In genomic region chr14:76710093-76711010, GRCh38 we compare ENCODE assay signal across 8 cellular contexts. TPM values are rescaled to one million over a fixed set of nuclear protein-coding genes. Genes with fewer than 3 reads are reported as not detected.
DNase-seq lines count a peak whose midpoint lies in the region; ATAC-seq and TF ChIP-seq lines count a peak whose summit lies in the region.

No MANE protein-coding gene starts in this region.

- TF ChIP-seq POLR2A in breast epithelium (IDR thresholded peaks at IDR 0.05), result no peak

- H3K4me1 ChIP-seq in breast epithelium (no peaks in the 10 kb centered on the region), tibial artery (no peaks in the 10 kb centered on the region)

- ATAC-seq in GM19023 (IDR thresholded peaks at IDR 0.05; ENCODE audit: unreplicated experiment), result no peak
- no peak for ATAC-seq in HG03135 (IDR thresholded peaks at IDR 0.05; ENCODE audit: unreplicated experiment)

- TF ChIP-seq CTCF in breast epithelium (IDR thresholded peaks at IDR 0.05), result peak; percentile 37 to 59 (median 58)
- peak; percentile 71 for TF ChIP-seq CTCF in kidney epithelial cell (IDR thresholded peaks at IDR 0.05; ENCODE audit: insufficient read depth, low read length, poor library complexity, severe bottlenecking)
- peak; percentile 69 to 86 for TF ChIP-seq CTCF in tibial artery (IDR thresholded peaks at IDR 0.05)

- intact Hi-C loops in breast epithelium (cut with DNase I; ENCODE audit: low total_unique reads), result no loop called here
- intact Hi-C loops in tibial artery (cut with DNase I; ENCODE audit: low total_unique reads), result loop anchor here (2.0 kb wide), 1 partner anchor 74 kb away; no protein-coding TSS in a partner anchor

- DNase-seq in DMS153 treated with DMSO at 0.1 percent for 48 hours (lab: John Stamatoyannopoulos, UW; ENCODE audit: unreplicated experiment) (peak; percentile 33), HS-27A (ENCODE audit: low read depth) (peak; percentile 4), NOMO-1 treated with dmso at 0.1 percent for 144 hours (lab: John Stamatoyannopoulos, UW; ENCODE audit: unreplicated experiment) (peak; percentile 18), breast epithelium (ENCODE audit: low spot score in 2 of 2) (no peak), kidney epithelial cell (ENCODE audit: low read depth) (no peak), tibial artery (no peak)

- H3K9me3 ChIP-seq in breast epithelium, result no peaks in the 10 kb centered on the region
- H3K9me3 ChIP-seq in tibial artery, result no peaks in the 10 kb centered on the region

- H3K27ac ChIP-seq in breast epithelium, result no peak overlapping the region
- no peak overlapping the region for H3K27ac ChIP-seq in tibial artery

- H3K27me3 ChIP-seq in breast epithelium (no peaks in the 10 kb centered on the region), kidney epithelial cell (ENCODE audit: control insufficient read depth, insufficient read depth, low read length) (no peaks in the 10 kb centered on the region), tibial artery (no peaks in the 10 kb centered on the region)

- H3K4me3 ChIP-seq in breast epithelium (no peak overlapping the region), kidney epithelial cell (ENCODE audit: low read depth, low read length) (no peak overlapping the region), tibial artery (no peak overlapping the region)

- no peaks in the 10 kb centered on the region for H3K36me3 ChIP-seq in breast epithelium
- no peaks in the 10 kb centered on the region for H3K36me3 ChIP-seq in kidney epithelial cell (ENCODE audit: control insufficient read depth, insufficient read depth, low read length)
- H3K36me3 ChIP-seq in tibial artery, result no peaks in the 10 kb centered on the region

RNA-seq across cellular contexts. Expression of gene VASH1, which starts 50.9 kb away (rescaled TPM):
- total RNA-seq in breast epithelium (1 to 10 TPM; 5.6 to 7.8 (median 5.8) TPM), kidney epithelial cell (8.6 and 8.7 TPM in 2 replicates)

Comparison
In these comparisons a context has a peak if more than half of its experiments do, and no peak if none do; other contexts are left out.
1. DNase-seq: peak in DMS153 treated with DMSO at 0.1 percent for 48 hours (single experiment), HS-27A (single experiment) and NOMO-1 treated with dmso at 0.1 percent for 144 hours (single experiment); none in breast epithelium (0 of 2), kidney epithelial cell (single experiment) and tibial artery (0 of 2).
2. Peak in every context shown above with its lines, with median percentiles within 50 percentile points of each other: CTCF ChIP-seq.